Comparison of ENCODE assay signal across 33 cellular contexts in the genomic region with DNA sequence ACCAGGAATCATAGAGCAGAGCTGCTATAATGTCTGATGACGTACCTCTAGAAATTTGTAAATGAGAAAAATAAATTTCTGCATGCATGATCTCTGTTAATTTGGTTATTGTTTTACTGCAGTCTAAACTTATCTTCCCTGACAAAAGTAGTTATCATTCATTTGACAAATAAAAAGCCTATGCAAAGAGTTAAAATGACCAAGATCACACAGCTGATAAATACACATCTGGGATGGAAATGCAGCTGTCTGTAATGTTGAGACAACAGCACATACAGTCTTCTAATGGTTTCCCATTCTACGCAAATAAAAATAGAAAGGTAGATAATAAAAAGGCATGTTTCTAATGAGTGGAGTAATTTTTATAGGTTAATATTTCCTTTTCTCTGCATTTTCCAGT.
"Had no signal": no experiment of that assay in that cellular context is flagged by ENCODE, and none has a peak within 500 bp of the region (broad histone marks: within the 10 kb centered on the region; RNA-seq: fewer than 3 reads in every experiment).

No MANE protein-coding gene starts in this region.

- H3K4me3 ChIP-seq: adrenal gland, ascending aorta, body of pancreas, breast epithelium, cardiac muscle cell had no signal

- ATAC-seq: activated naive CD4-positive, alpha-beta T cell treated with anti-CD3 and anti-CD28 coated beads, Interleukin-2, amount 50 U/mL, for 72 hours; activated naive CD8-positive, alpha-beta T cell treated with anti-CD3 and anti-CD28 coated beads, Interleukin-2, amount 50 U/mL, for 24 hours; activated T-cell treated with anti-CD3 and anti-CD28 coated beads, Interleukin-2, amount 50 U/mL, for 4 hours; activated T-cell treated with anti-CD3 and anti-CD28 coated beads, Interleukin-2, amount 50 U/mL, for 72 hours; activated T-helper 17 cell treated with anti-CD3 and anti-CD28 coated beads, Interleukin-2, amount 50 U/mL, for 72 hours; body of pancreas had no signal

- H3K36me3 ChIP-seq: adrenal gland, ascending aorta, brain microvascular endothelial cell, breast epithelium, cardiac muscle cell had no signal

- DNase-seq: activated effector memory CD4-positive, alpha-beta T cell treated with anti-CD3 and anti-CD28 coated beads, Interleukin-2, amount 50 U/mL, for 16 hours; activated effector memory CD4-positive, alpha-beta T cell treated with Interleukin-2 at 50 U/mL for 16 hours; activated gamma-delta T cell; activated gamma-delta T cell treated with Interleukin-2 at 50 U/mL for 16 hours; activated naive CD4-positive, alpha-beta T cell; activated naive CD4-positive, alpha-beta T cell treated with anti-CD3 and anti-CD28 coated beads for 36 hours; activated naive CD4-positive, alpha-beta T cell treated with anti-CD3 and anti-CD28 coated beads, Interleukin-2, amount 10 ng/mL, durations not matched to agents 7 days and 5 days; activated naive CD4-positive, alpha-beta T cell treated with anti-CD3 and anti-CD28 coated beads, Interleukin-2, amount 50 U/mL, for 16 hours; activated naive CD4-positive, alpha-beta T cell treated with Interleukin-2 at 50 U/mL for 16 hours; activated naive CD8-positive, alpha-beta T cell treated with anti-CD3 and anti-CD28 coated beads for 36 hours; activated naive CD8-positive, alpha-beta T cell treated with anti-CD3 and anti-CD28 coated beads, Interleukin-2, amount 10 ng/mL, durations not matched to agents 7 days and 5 days; activated naive CD8-positive, alpha-beta T cell treated with anti-CD3 and anti-CD28 coated beads, Interleukin-2, amount 50 U/mL, for 24 hours; activated T-cell treated with anti-CD3 and anti-CD28 coated beads, Interleukin-2, amount 50 U/mL, for 24 hours; activated T-cell treated with anti-CD3 and anti-CD28 coated beads, Interleukin-2, amount 50 U/mL, for 4 hours; activated T-cell treated with anti-CD3 and anti-CD28 coated beads, Interleukin-2, amount 50 U/mL, for 48 hours; activated T-cell treated with anti-CD3 and anti-CD28 coated beads, Interleukin-2, amount 50 U/mL, for 72 hours; adrenal gland; amniotic stem cell; amygdala; anterior cingulate cortex; aorta; body of pancreas; brain microvascular endothelial cell; caudate nucleus; central memory CD4-positive, alpha-beta T cell; cerebellar nuclear complex had no signal

- H3K27ac ChIP-seq: adrenal gland, ascending aorta, body of pancreas, brain microvascular endothelial cell, breast epithelium, cardiac muscle cell had no signal

- FAIRE-seq: astrocyte, bronchial epithelial cell had no signal

- H3K9me3 ChIP-seq: adrenal gland, ascending aorta, body of pancreas, breast epithelium had no signal

- H3K27me3 ChIP-seq: adrenal gland, ascending aorta, body of pancreas, brain microvascular endothelial cell, breast epithelium, cardiac muscle cell had no signal

- H3K4me1 ChIP-seq: adrenal gland, ascending aorta, body of pancreas, breast epithelium had no signal
